In the genomic region with DNA sequence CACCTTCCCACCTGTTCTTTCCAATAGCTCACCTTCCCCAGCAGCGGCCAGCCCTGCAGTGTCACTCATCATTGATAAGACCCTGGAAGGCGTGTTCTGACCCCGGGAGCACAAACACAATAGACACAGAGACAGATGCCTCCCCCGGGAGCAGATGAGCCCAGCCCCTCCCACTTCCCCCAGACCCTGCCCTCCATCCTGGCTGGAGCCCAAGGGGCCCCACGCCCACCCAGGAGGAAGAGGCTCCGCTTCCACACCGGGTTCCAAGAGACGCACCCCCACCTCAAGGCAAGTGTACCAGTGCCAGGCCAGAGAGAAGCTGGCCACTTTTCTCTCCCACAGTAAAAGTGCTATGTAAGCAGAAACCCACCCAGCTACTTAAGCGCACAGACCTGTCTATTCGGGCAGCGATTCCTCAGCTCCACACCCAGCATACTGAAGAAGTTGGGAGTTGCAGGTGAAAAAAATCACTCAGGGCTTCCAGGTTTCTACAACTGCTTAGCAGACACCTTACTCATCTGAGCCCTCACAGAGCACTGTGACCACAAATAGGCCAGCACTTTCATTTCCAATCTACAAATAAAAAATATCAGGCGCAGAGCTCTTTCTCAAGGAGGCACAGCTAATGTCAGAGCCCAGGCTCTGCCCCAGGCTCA, we compare ENCODE assay signal across 13 cellular contexts.
DNase-seq lines count a peak whose midpoint lies in the region; ATAC-seq and TF ChIP-seq lines count a peak whose summit lies in the region.
"Had no signal": no experiment of that assay in that cellular context is flagged by ENCODE, and none has a peak within 500 bp of the region (broad histone marks: within the 10 kb centered on the region; RNA-seq: fewer than 3 reads in every experiment).

No MANE protein-coding gene starts in this region.

- peak overlapping the region; percentile 71; the same call in 1 of the 2 replicates for H3K27ac ChIP-seq in SJSA1
- H3K27ac ChIP-seq in heart left ventricle = peak overlapping the region; percentile 46 to 82 (median 66)
- H3K27ac ChIP-seq in gastrocnemius medialis = peak overlapping the region; percentile 56 to 75 (median 66)

- H3K4me1 ChIP-seq in SJSA1 (replicated peaks) (peaks cover 46% of the 10 kb centered on the region), heart left ventricle (peaks cover 6 to 40% (median 24%) of the 10 kb centered on the region in 12 donors), gastrocnemius medialis (peaks cover 4 to 10% of the 10 kb centered on the region in 2 donors)

- H3K36me3 ChIP-seq in SJSA1 (no peaks in the 10 kb centered on the region), heart left ventricle (no peaks in the 10 kb centered on the region), gastrocnemius medialis (no peaks in the 10 kb centered on the region)

- 45 to 64% (median 50%) methylated on average over 11 to 12 of the region's 12 CpGs for WGBS in heart left ventricle, 4 donors

- TF ChIP-seq POLR2A in heart left ventricle (IDR thresholded peaks at IDR 0.05) (no peak), gastrocnemius medialis (IDR thresholded peaks at IDR 0.05) (no peak)

- intact Hi-C loops in heart left ventricle (cut with DNase I) = no loop called here
- intact Hi-C loops in gastrocnemius medialis (cut with DNase I; ENCODE audit: low total_unique reads) = no loop called here

- TF ChIP-seq CTCF in heart left ventricle (IDR thresholded peaks at IDR 0.05) (no peak), gastrocnemius medialis (IDR thresholded peaks at IDR 0.05 in 4 of 5, conservative IDR thresholded peaks at IDR 0.05 in 1 of 5) (no peak)

- ATAC-seq in heart left ventricle (peak in 3 of 4 donors; percentile 24 to 59 (median 44)), gastrocnemius medialis (no peak)
- ATAC-seq: mucosa of descending colon had no signal

- in situ Hi-C loops in gastrocnemius medialis (cut with MboI; ENCODE audit: low sequenced_read_pairs in 4 of 4) = no loop called here

- H3K27me3 ChIP-seq in SJSA1 (replicated peaks) (no peaks in the 10 kb centered on the region), heart left ventricle (no peaks in the 10 kb centered on the region), gastrocnemius medialis (peaks cover 0 to 5% (median 0%) of the 10 kb centered on the region in 3 donors)

- H3K9me3 ChIP-seq in SJSA1 (replicated peaks) (no peaks in the 10 kb centered on the region), heart left ventricle (no peaks in the 10 kb centered on the region), gastrocnemius medialis (no peaks in the 10 kb centered on the region)
- H3K9me3 ChIP-seq: mucosa of descending colon had no signal

- H3K4me3 ChIP-seq in SJSA1 = no peak overlapping the region
- H3K4me3 ChIP-seq in heart left ventricle = no peak overlapping the region
- no peak overlapping the region for H3K4me3 ChIP-seq in gastrocnemius medialis
- H3K4me3 ChIP-seq: mucosa of descending colon had no signal

- DNase-seq in ELR (ENCODE audit: low read depth) (peak; percentile 33), SJSA1 (ENCODE audit: low read depth in 1 of 2, low spot score in 2 of 2) (no peak), heart left ventricle (peak in 1 of 5 donors; percentile 57), gastrocnemius medialis (no peak), NCI-H446 treated with DMSO at 0.1 percent for 48 hours (lab: John Stamatoyannopoulos, UW) (no peak), kidney glomerular epithelial cell (lab: John Stamatoyannopoulos, UW) (no peak), NCI-H524 (lab: John Stamatoyannopoulos, UW) (no peak), GM19238 (ENCODE audit: insufficient read length, low spot score) (no peak)
- DNase-seq: CD4-positive, CD25-positive, alpha-beta regulatory T cell; effector CD8-positive, alpha-beta T cell; mucosa of descending colon; NCI-H2029 treated with DMSO at 0.1 percent for 48 hours; T1000 had no signal

Comparison
In these comparisons a context has a peak if more than half of its experiments do, and no peak if none do; other contexts are left out.
1. ATAC-seq: peak in heart left ventricle (3 of 4); none in gastrocnemius medialis (0 of 2).
2. Peak in every context shown above with its lines, with median percentiles within 50 percentile points of each other: H3K27ac ChIP-seq.